ENCODE assay signal across 11 cellular contexts in the genomic region with DNA sequence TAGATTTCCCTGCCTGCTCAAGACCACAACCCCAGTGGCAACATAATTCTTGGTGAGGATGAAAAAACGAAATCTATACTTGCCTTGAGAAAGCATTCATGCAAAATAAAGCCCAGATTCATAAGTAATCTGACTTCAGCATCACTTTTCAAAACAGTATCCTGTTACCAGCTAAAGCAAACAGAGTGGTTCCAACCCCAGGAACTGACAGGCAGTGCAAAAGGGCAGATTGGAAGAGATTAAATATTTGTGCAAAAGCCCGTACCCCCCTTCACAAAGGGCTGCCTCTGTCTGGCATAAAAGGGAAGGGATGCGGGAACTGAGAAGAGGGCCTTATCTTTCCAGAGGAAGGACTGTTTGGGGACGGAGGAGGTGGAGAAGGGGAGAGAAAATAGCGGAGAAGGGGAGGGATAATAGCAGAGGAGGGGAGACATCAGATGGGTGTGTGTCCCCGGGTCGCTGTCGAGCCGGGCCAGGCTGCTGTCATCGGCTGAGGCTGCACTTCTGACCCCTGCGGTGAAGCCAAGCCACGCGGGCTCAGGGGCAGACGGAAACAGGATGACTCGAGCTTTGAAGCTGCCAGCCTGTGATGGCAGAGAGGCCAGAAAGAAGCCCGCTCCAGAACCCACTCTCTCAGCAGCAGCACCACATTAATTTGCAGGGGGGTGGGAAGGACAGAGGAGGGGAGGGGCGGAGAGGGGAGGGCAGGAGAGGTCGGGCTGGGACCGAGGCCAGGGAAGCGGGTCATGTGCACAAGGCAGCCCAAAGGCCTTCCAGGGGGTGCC. TPM values are rescaled to one million over a fixed set of nuclear protein-coding genes. Genes with fewer than 3 reads are reported as not detected.
DNase-seq lines count a peak whose midpoint lies in the region; FAIRE-seq and TF ChIP-seq lines count a peak whose summit lies in the region.
"Not testable (repeated sequence)": the region's sequence is repeated elsewhere in the genome, so short reads cannot be mapped to it uniquely, and the experiment has no call there.
"Had no signal": no experiment of that assay in that cellular context is flagged by ENCODE, and none has a peak within 500 bp of the region (broad histone marks: within the 10 kb centered on the region; RNA-seq: fewer than 3 reads in every experiment).

No MANE protein-coding gene starts in this region.

- POLR2A ChIA-PET in endothelial cell of umbilical vein (lab: Charles Lee): not testable (repeated sequence)

- peaks cover 32% of the 10 kb centered on the region for H3K4me1 ChIP-seq in SJSA1 (replicated peaks)
- peaks cover 19% of the 10 kb centered on the region for H3K4me1 ChIP-seq in endothelial cell of umbilical vein (ENCODE audit: control insufficient read depth, extremely low read depth, insufficient read depth, low read length)
- H3K4me1 ChIP-seq in neuron (ENCODE audit: insufficient read depth, low read length): peaks cover 11% of the 10 kb centered on the region
- H3K4me1 ChIP-seq in thyroid gland: peaks cover 8 to 28% of the 10 kb centered on the region in 2 donors

- intact Hi-C loops in activated naive CD4-positive, alpha-beta T cell treated with anti-CD3 and anti-CD28 coated beads for 36 hours (cut with micrococcal nuclease); endothelial cell of umbilical vein (cut with micrococcal nuclease); thyroid gland (cut with DNase I): not testable (repeated sequence)

- not testable (repeated sequence) for H3K27me3 ChIP-seq in SJSA1 (replicated peaks); endothelial cell of umbilical vein (ENCODE audit: control insufficient read depth in 2 of 2, insufficient read depth in 2 of 2, low read length in 2 of 2); neuron (ENCODE audit: insufficient read depth, low read length); thyroid gland

- not testable (repeated sequence) for H3K27ac Mint-ChIP-seq in activated naive CD4-positive, alpha-beta T cell treated with anti-CD3 and anti-CD28 coated beads for 36 hours

- not testable (repeated sequence) for TF ChIP-seq POLR2A in endothelial cell of umbilical vein (IDR thresholded peaks at IDR 0.05; ENCODE audit: low read depth, low read length); thyroid gland (IDR thresholded peaks at IDR 0.05)

- CTCF ChIA-PET in activated naive CD4-positive, alpha-beta T cell treated with anti-CD3 and anti-CD28 coated beads for 36 hours (lab: Charles Lee): interaction anchor here (0.6 kb wide), 2 partner anchors 59 to 649 kb away, joined by 3 read pairs; no protein-coding TSS in a partner anchor
- CTCF ChIA-PET in endothelial cell of umbilical vein (lab: Charles Lee): interaction anchor here (1.5 to 3.4 kb wide), 3 partner anchors 14 to 654 kb away, joined by 3 to 15 read pairs (median 5); no protein-coding TSS in a partner anchor

- not testable (repeated sequence) for H3K9ac ChIP-seq in endothelial cell of umbilical vein (replicated peaks; ENCODE audit: extremely low read depth, insufficient read depth, low read length)

- not testable (repeated sequence) for H3K4me3 ChIP-seq in SJSA1; endothelial cell of umbilical vein (replicated peaks in 1 of 3; ENCODE audit: insufficient read depth in 1 of 3, low read depth in 1 of 3, low read length in 3 of 3); neuron (ENCODE audit: low read length); thyroid gland (replicated peaks in 1 of 3)

- not testable (repeated sequence) for TF ChIP-seq CTCF in endothelial cell of umbilical vein (IDR thresholded peaks at IDR 0.05; ENCODE audit: extremely low read depth in 1 of 2, insufficient read depth in 1 of 2, low read depth in 1 of 2, low read length in 2 of 2); thyroid gland (IDR thresholded peaks at IDR 0.05)

- peaks cover 25% of the 10 kb centered on the region for H3K27me3 Mint-ChIP-seq in activated naive CD4-positive, alpha-beta T cell treated with anti-CD3 and anti-CD28 coated beads for 36 hours (ENCODE audit: low read depth)

- H4K20me1 ChIP-seq in endothelial cell of umbilical vein (replicated peaks; ENCODE audit: control insufficient read depth, extremely low read depth, insufficient read depth, low read length): not testable (repeated sequence)

- H3K9me1 ChIP-seq in endothelial cell of umbilical vein (replicated peaks; ENCODE audit: control insufficient read depth, extremely low read depth, insufficient read depth, low read length): not testable (repeated sequence)

- H3K4me3 Mint-ChIP-seq in activated naive CD4-positive, alpha-beta T cell treated with anti-CD3 and anti-CD28 coated beads for 36 hours: not testable (repeated sequence)

- H3K4me2 ChIP-seq in endothelial cell of umbilical vein (ENCODE audit: insufficient read depth, low read length): peak overlapping the region; percentile 25

- not testable (repeated sequence) for H3K36me3 Mint-ChIP-seq in activated naive CD4-positive, alpha-beta T cell treated with anti-CD3 and anti-CD28 coated beads for 36 hours (ENCODE audit: low read depth)

- dilution Hi-C loops in endothelial cell of umbilical vein (cut with MboI; ENCODE audit: extremely low pct_ligation_motif_present, low sequenced_read_pairs): not testable (repeated sequence)

- not testable (repeated sequence) for H3K9me3 ChIP-seq in SJSA1 (replicated peaks); endothelial cell of umbilical vein (replicated peaks; ENCODE audit: control insufficient read depth, insufficient read depth, low read length); neuron (ENCODE audit: low read length); thyroid gland

- H3K79me2 ChIP-seq in endothelial cell of umbilical vein (ENCODE audit: control insufficient read depth, insufficient read depth, low read length): not testable (repeated sequence)

- BruUV-seq in endothelial cell of umbilical vein (replicated peaks; lab: Mats Ljungman, UMichigan): not testable (repeated sequence)

- FAIRE-seq in endothelial cell of umbilical vein (lab: Jason Lieb, UNC): peak; percentile 94

- DNase-seq in Daoy (ENCODE audit: low read depth) (peak; percentile 65), NCI-H1092 (lab: John Stamatoyannopoulos, UW) (peak; percentile 17), SJSA1 (ENCODE audit: low read depth in 1 of 2, low spot score in 2 of 2) (peak; percentile 70 to 71), endothelial cell of umbilical vein (ENCODE audit: low read depth, low spot score) (peak; percentile 29), kidney tubule cell (ENCODE audit: low spot score) (peak; percentile 54), thyroid gland (peak; percentile 42 to 49)
- DNase-seq in activated naive CD4-positive, alpha-beta T cell treated with anti-CD3 and anti-CD28 coated beads for 36 hours: peak; percentile 29

- H3K27ac ChIP-seq in SJSA1 (0 out of 2 replicates have a peak overlapping the region, but pooled peaks have one; percentile 41), thyroid gland (peak overlapping the region in 1 of 3 donors; percentile 9)
- H3K27ac ChIP-seq in endothelial cell of umbilical vein (ENCODE audit: insufficient read depth, low read depth, low read length): not testable (repeated sequence)

- WGBS in thyroid gland, 2 donors: 21 to 27% methylated on average over 20 of the region's 20 CpGs

- H2AFZ ChIP-seq in endothelial cell of umbilical vein (ENCODE audit: low read depth, low read length): peak overlapping the region; percentile 6
- H2AFZ ChIP-seq in neuron (ENCODE audit: low read depth, low read length): peak overlapping the region; percentile 54

- H3K9me3 Mint-ChIP-seq in activated naive CD4-positive, alpha-beta T cell treated with anti-CD3 and anti-CD28 coated beads for 36 hours: not testable (repeated sequence)

- peaks cover 10% of the 10 kb centered on the region for H3K4me1 Mint-ChIP-seq in activated naive CD4-positive, alpha-beta T cell treated with anti-CD3 and anti-CD28 coated beads for 36 hours (ENCODE audit: low read depth)

- not testable (repeated sequence) for H3K36me3 ChIP-seq in SJSA1; endothelial cell of umbilical vein (ENCODE audit: control insufficient read depth in 2 of 2, extremely low read depth in 1 of 2, insufficient read depth in 2 of 2, low read length in 2 of 2); neuron (ENCODE audit: insufficient read depth, low read length); thyroid gland

TF ChIP-seq in endothelial cell of umbilical vein, 7 proteins besides CTCF, POLR2A, EP300 and RAD21:
- peak; percentile 69 for TF ChIP-seq GATA2 (IDR thresholded peaks at IDR 0.05; ENCODE audit: insufficient read depth, insufficient read length, low read depth, low read length)
TF ChIP-seq in endothelial cell of umbilical vein: peak in this region for 1; not testable (repeated sequence) for 6.

RNA-seq across cellular contexts. Expression of a gene that starts 29.5 kb away (rescaled TPM):
- not detected in 2 replicates for total RNA-seq in Daoy (2014; rRNA removed; shearing (Covaris generic))
- total RNA-seq in SJSA1 (2014; rRNA removed; shearing (Covaris generic)): not detected in 2 replicates
- not detected for total RNA-seq in activated naive CD4-positive, alpha-beta T cell treated with anti-CD3 and anti-CD28 coated beads for 36 hours
- not detected in 2 replicates for total RNA-seq in endothelial cell of umbilical vein
- polyA plus RNA-seq in endothelial cell of umbilical vein: not detected in 2 replicates
- polyA plus RNA-seq in endothelial cell of umbilical vein (2011; cell fraction: cytosol; rRNA removed): not detected in 2 replicates
- polyA plus RNA-seq in endothelial cell of umbilical vein (2011; cell fraction: nucleus; rRNA removed): not detected in 2 replicates
- polyA plus RNA-seq in endothelial cell of umbilical vein (2012): not detected in 2 replicates
- polyA minus RNA-seq in endothelial cell of umbilical vein: not detected in 2 replicates
- polyA minus RNA-seq in endothelial cell of umbilical vein (2011; cell fraction: cytosol; rRNA and poly(A)+ RNA removed): not detected
- not detected in 2 replicates for polyA minus RNA-seq in endothelial cell of umbilical vein (2011; cell fraction: nucleus; rRNA and poly(A)+ RNA removed)
- under 1 TPM in 1 of 4 donors, not detected in 3; 0.81 TPM for total RNA-seq in thyroid gland
- total RNA-seq: CD4-positive, CD25-positive, alpha-beta regulatory T cell; foreskin keratinocyte; T-helper 2 cell treated with Interferon-gamma antibody and Interleukin-4, amounts not matched to agents 100 ng/mL and 5 ng/mL, for 36 hours had no signal
- polyA plus RNA-seq: CD4-positive, CD25-positive, alpha-beta regulatory T cell; foreskin keratinocyte had no signal

Comparison
In these comparisons a context has a peak if more than half of its experiments do, and no peak if none do; other contexts are left out.
1. DNase-seq: peak in every context shown above with its lines; median percentile 70 in SJSA1; 65 in Daoy; 54 in kidney tubule cell; 46 in thyroid gland; 29 in activated naive CD4-positive, alpha-beta T cell treated with anti-CD3 and anti-CD28 coated beads for 36 hours; 29 in endothelial cell of umbilical vein; 17 in NCI-H1092.